15 cellular contexts compared by ENCODE assay signal in genomic region chr20:43331911-43332310, GRCh38.
"Had no signal": no experiment of that assay in that cellular context is flagged by ENCODE, and none has a peak within 500 bp of the region (broad histone marks: within the 10 kb centered on the region; RNA-seq: fewer than 3 reads in every experiment).

No MANE protein-coding gene starts in this region.

- H3K27me3 ChIP-seq: pancreas, tibial nerve, vagina had no signal

- H3K4me3 Mint-ChIP-seq: activated naive CD8-positive, alpha-beta T cell; activated T-helper 1 cell treated with anti-CD3 and anti-CD28 coated beads, Interleukin-12 subunit alpha, Interleukin-12 subunit beta, Interleukin-2, Interleukin-4 antibody, amounts not matched to agents 30 ng/mL and 10 ng/mL and 1 ng/mL, durations not matched to agents 14 hours and 24 hours and 36 hours; naive thymus-derived CD8-positive, alpha-beta T cell had no signal

- FAIRE-seq: pancreas had no signal

- H3K9me3 ChIP-seq: pancreas, vagina had no signal

- H3K27ac ChIP-seq: pancreas, tibial nerve, vagina, WERI-Rb-1 had no signal

- H3K4me1 Mint-ChIP-seq: naive thymus-derived CD8-positive, alpha-beta T cell had no signal

- H3K4me1 ChIP-seq: pancreas, tibial nerve, vagina had no signal

- DNase-seq: activated CD4-positive, alpha-beta T cell treated with anti-CD3 and anti-CD28 coated beads, Interleukin-2, amount 50 U/mL, for 4 hours; dermis blood vessel endothelial cell; foreskin melanocyte; kidney glomerular epithelial cell; mesenchymal stem cell; naive thymus-derived CD8-positive, alpha-beta T cell; stimulated activated CD4-positive, alpha-beta T cell treated with anti-CD3 and anti-CD28 coated beads, Interleukin-2, amount 100 ng/mL, for 24 hours; stimulated activated naive CD8-positive, alpha-beta T cell treated with anti-CD3 and anti-CD28 coated beads, Interleukin-15, Interleukin-2, amounts not matched to agents 100 U/mL and 50 U/mL, for 24 hours; substantia nigra; WERI-Rb-1 had no signal

- ATAC-seq: naive thymus-derived CD8-positive, alpha-beta T cell; pancreas; stimulated activated naive CD8-positive, alpha-beta T cell treated with anti-CD3 and anti-CD28 coated beads, Interleukin-15, Interleukin-2, amounts not matched to agents 100 U/mL and 50 U/mL, for 24 hours had no signal

- H3K36me3 ChIP-seq: pancreas, tibial nerve, vagina, WERI-Rb-1 had no signal

- H3K27ac Mint-ChIP-seq: activated naive CD8-positive, alpha-beta T cell; activated T-helper 1 cell treated with anti-CD3 and anti-CD28 coated beads, Interleukin-12 subunit alpha, Interleukin-12 subunit beta, Interleukin-2, Interleukin-4 antibody, amounts not matched to agents 30 ng/mL and 10 ng/mL and 1 ng/mL, durations not matched to agents 14 hours and 24 hours and 36 hours; naive thymus-derived CD8-positive, alpha-beta T cell had no signal

- H3K4me3 ChIP-seq: pancreas, tibial nerve, vagina had no signal

- H3K27me3 Mint-ChIP-seq: activated naive CD8-positive, alpha-beta T cell had no signal
